Comparison of ENCODE assay signal across 14 cellular contexts in genomic region chr2:74424139-74424992, GRCh38. TPM values are rescaled to one million over a fixed set of nuclear protein-coding genes. Genes with fewer than 3 reads are reported as not detected.
DNase-seq lines count a peak whose midpoint lies in the region; ATAC-seq and TF ChIP-seq lines count a peak whose summit lies in the region.
"Had no signal": no experiment of that assay in that cellular context is flagged by ENCODE, and none has a peak within 500 bp of the region (broad histone marks: within the 10 kb centered on the region; RNA-seq: fewer than 3 reads in every experiment).

No MANE protein-coding gene starts in this region.

- H3K4me1 Mint-ChIP-seq in Calu3 (ENCODE audit: low read depth, unreplicated experiment) = peaks cover 35% of the 10 kb centered on the region
- peaks cover 29% of the 10 kb centered on the region for H3K4me1 Mint-ChIP-seq in activated T-helper 1 cell treated with anti-CD3 and anti-CD28 coated beads, Interleukin-12 subunit alpha, Interleukin-12 subunit beta, Interleukin-2, Interleukin-4 antibody, amounts not matched to agents 30 ng/mL and 10 ng/mL and 1 ng/mL, durations not matched to agents 14 hours and 24 hours and 36 hours (ENCODE audit: low read depth)

- H3K4me3 ChIP-seq in epithelial cell of esophagus (ENCODE audit: low read length) = no peak overlapping the region
- no peak overlapping the region for H3K4me3 ChIP-seq in neuronal stem cell (ENCODE audit: low read length in 2 of 2)
- no peak overlapping the region for H3K4me3 ChIP-seq in upper lobe of left lung

- no peak overlapping the region for H3K4ac ChIP-seq in neuronal stem cell (ENCODE audit: low read length)

- BruUV-seq in Calu3 (replicated peaks; lab: Mats Ljungman, UMichigan) = no TSS peak

- no peak overlapping the region for H3K18ac ChIP-seq in neuronal stem cell (ENCODE audit: low read length)

- H2BK12ac ChIP-seq in neuronal stem cell (ENCODE audit: low read length) = no peak overlapping the region

- H3K27ac Mint-ChIP-seq in Calu3 (ENCODE audit: unreplicated experiment) = peak overlapping the region; percentile 84
- H3K27ac Mint-ChIP-seq in activated T-helper 1 cell treated with anti-CD3 and anti-CD28 coated beads, Interleukin-12 subunit alpha, Interleukin-12 subunit beta, Interleukin-2, Interleukin-4 antibody, amounts not matched to agents 30 ng/mL and 10 ng/mL and 1 ng/mL, durations not matched to agents 14 hours and 24 hours and 36 hours = no peak overlapping the region

- H2AFZ ChIP-seq in neuronal stem cell (ENCODE audit: low read length) = no peak overlapping the region

- H3K4me2 ChIP-seq in neuronal stem cell (ENCODE audit: insufficient read depth, low read length, poor library complexity, severe bottlenecking) = no peak overlapping the region

- H3K9me3 Mint-ChIP-seq in Calu3 (ENCODE audit: low read depth, unreplicated experiment) = no peaks in the 10 kb centered on the region
- no peaks in the 10 kb centered on the region for H3K9me3 Mint-ChIP-seq in activated T-helper 1 cell treated with anti-CD3 and anti-CD28 coated beads, Interleukin-12 subunit alpha, Interleukin-12 subunit beta, Interleukin-2, Interleukin-4 antibody, amounts not matched to agents 30 ng/mL and 10 ng/mL and 1 ng/mL, durations not matched to agents 14 hours and 24 hours and 36 hours
- H3K9me3 Mint-ChIP-seq: activated naive CD4-positive, alpha-beta T cell treated with anti-CD3 and anti-CD28 coated beads, Interleukin-2, amount 50 U/mL, for 72 hours had no signal

- no peak overlapping the region for H4K91ac ChIP-seq in neuronal stem cell (ENCODE audit: low read depth, low read length, poor library complexity)

- no peak for ATAC-seq in GM21526 (IDR thresholded peaks at IDR 0.05; ENCODE audit: low FRiP score, unreplicated experiment)
- no peak for ATAC-seq in upper lobe of left lung (ENCODE audit: low FRiP score in 2 of 2)
- ATAC-seq: activated naive CD4-positive, alpha-beta T cell treated with anti-CD3 and anti-CD28 coated beads, Interleukin-2, amount 50 U/mL, for 72 hours had no signal

- no peak overlapping the region for H3K27ac ChIP-seq in neuronal stem cell (replicated peaks; ENCODE audit: low read length)
- no peak overlapping the region for H3K27ac ChIP-seq in upper lobe of left lung

- no peak overlapping the region for H3K4me3 Mint-ChIP-seq in Calu3 (ENCODE audit: low read depth, unreplicated experiment)
- no peak overlapping the region for H3K4me3 Mint-ChIP-seq in activated T-helper 1 cell treated with anti-CD3 and anti-CD28 coated beads, Interleukin-12 subunit alpha, Interleukin-12 subunit beta, Interleukin-2, Interleukin-4 antibody, amounts not matched to agents 30 ng/mL and 10 ng/mL and 1 ng/mL, durations not matched to agents 14 hours and 24 hours and 36 hours

- H3K36me3 Mint-ChIP-seq in Calu3 (ENCODE audit: insufficient read depth, unreplicated experiment) = peaks cover 67% of the 10 kb centered on the region
- peaks cover 25% of the 10 kb centered on the region for H3K36me3 Mint-ChIP-seq in activated T-helper 1 cell treated with anti-CD3 and anti-CD28 coated beads, Interleukin-12 subunit alpha, Interleukin-12 subunit beta, Interleukin-2, Interleukin-4 antibody, amounts not matched to agents 30 ng/mL and 10 ng/mL and 1 ng/mL, durations not matched to agents 14 hours and 24 hours and 36 hours (ENCODE audit: low read depth)

- WGBS in neuronal stem cell (ENCODE audit: extremely low coverage in 2 of 2, insufficient read length in 2 of 2, insufficient replicate concordance in 1 of 2), 2 donors = no CpG with 5 or more reads among the region's 5 CpGs
- 88 to 92% methylated on average over 4 to 5 of the region's 5 CpGs for WGBS in upper lobe of left lung, 2 donors

- H3K4me1 ChIP-seq in neuronal stem cell (ENCODE audit: control insufficient read depth in 2 of 2, insufficient read depth in 1 of 2, low read depth in 1 of 2, low read length in 2 of 2) (peaks cover 0 to 7% of the 10 kb centered on the region in 2 donors), upper lobe of left lung (peaks cover 6 to 15% (median 12%) of the 10 kb centered on the region in 4 donors)

- peaks cover 0 to 3% of the 10 kb centered on the region in 2 donors for H3K9me3 ChIP-seq in neuronal stem cell (replicated peaks in 1 of 2; ENCODE audit: control insufficient read depth in 2 of 2, insufficient read depth in 1 of 2, low read depth in 1 of 2, low read length in 2 of 2)
- no peaks in the 10 kb centered on the region for H3K9me3 ChIP-seq in upper lobe of left lung

- DNase-seq in Calu3 (no peak), M059J (ENCODE audit: low read depth) (peak; percentile 23), epithelial cell of esophagus (ENCODE audit: low read depth) (peak; percentile 68), neuronal stem cell (ENCODE audit: low spot score) (no peak), SK-N-DZ (ENCODE audit: low spot score) (no peak), upper lobe of left lung (no peak)
- no peak for DNase-seq in activated T-helper 1 cell treated with anti-CD3 and anti-CD28 coated beads, Interleukin-12 subunit alpha, Interleukin-12 subunit beta, Interleukin-2, Interleukin-4 antibody, amounts not matched to agents 30 ng/mL and 10 ng/mL and 1 ng/mL, durations not matched to agents 14 hours and 24 hours and 36 hours (ENCODE audit: low spot score)
- DNase-seq: activated CD4-positive, alpha-beta T cell treated with anti-CD3 and anti-CD28 coated beads, Interleukin-2, amount 50 U/mL, for 48 hours; GDM1; NCI-H146; RPMI8226; stimulated activated CD4-positive, alpha-beta T cell treated with anti-CD3 and anti-CD28 coated beads, Interleukin-2, amount 100 ng/mL, for 48 hours had no signal

- intact Hi-C loops in Calu3 (cut with micrococcal nuclease; ENCODE audit: unreplicated experiment) = no loop called here
- intact Hi-C loops in activated T-helper 1 cell treated with anti-CD3 and anti-CD28 coated beads, Interleukin-12 subunit alpha, Interleukin-12 subunit beta, Interleukin-2, Interleukin-4 antibody, amounts not matched to agents 30 ng/mL and 10 ng/mL and 1 ng/mL, durations not matched to agents 14 hours and 24 hours and 36 hours (cut with micrococcal nuclease) = loop anchor here (10.0 kb wide), 1 partner anchor 230 kb away; the partner anchor contains the start of gene SEMA4F

- H3K27me3 ChIP-seq in neuronal stem cell (ENCODE audit: control insufficient read depth in 3 of 3, insufficient read depth in 3 of 3, low read depth in 1 of 3, low read length in 3 of 3) (no peaks in the 10 kb centered on the region), upper lobe of left lung (no peaks in the 10 kb centered on the region)

- peak overlapping the region; percentile 96 for H3K23ac ChIP-seq in neuronal stem cell (ENCODE audit: low read depth, low read length, poor library complexity)

- no peak overlapping the region for H2BK5ac ChIP-seq in neuronal stem cell (ENCODE audit: low read length)

- no peak overlapping the region for H3K14ac ChIP-seq in neuronal stem cell (ENCODE audit: low read length)

- no peaks in the 10 kb centered on the region for H3K27me3 Mint-ChIP-seq in Calu3 (ENCODE audit: unreplicated experiment)
- no peaks in the 10 kb centered on the region for H3K27me3 Mint-ChIP-seq in activated T-helper 1 cell treated with anti-CD3 and anti-CD28 coated beads, Interleukin-12 subunit alpha, Interleukin-12 subunit beta, Interleukin-2, Interleukin-4 antibody, amounts not matched to agents 30 ng/mL and 10 ng/mL and 1 ng/mL, durations not matched to agents 14 hours and 24 hours and 36 hours (ENCODE audit: insufficient read depth)

- H2BK15ac ChIP-seq in neuronal stem cell (ENCODE audit: low read length) = peak overlapping the region; percentile 34

- H3K9ac ChIP-seq in neuronal stem cell (ENCODE audit: low read depth, low read length, poor library complexity) = no peak overlapping the region

- H2AK5ac ChIP-seq in neuronal stem cell (ENCODE audit: low read depth, low read length) = no peak overlapping the region

- peaks cover 10% of the 10 kb centered on the region for H3K79me1 ChIP-seq in neuronal stem cell (ENCODE audit: low read depth, low read length)

- H4K8ac ChIP-seq in neuronal stem cell (ENCODE audit: low read depth, low read length) = no peak overlapping the region

- no peak for TF ChIP-seq EP300 in upper lobe of left lung (IDR thresholded peaks at IDR 0.05)

- TF ChIP-seq CTCF in Calu3 (IDR thresholded peaks at IDR 0.05; ENCODE audit: unreplicated experiment) (no peak), epithelial cell of esophagus (IDR thresholded peaks at IDR 0.05; ENCODE audit: insufficient read depth, low read depth, low read length, missing control alignments) (no peak), upper lobe of left lung (IDR thresholded peaks at IDR 0.05) (no peak)

- H3K36me3 ChIP-seq in neuronal stem cell (replicated peaks in 1 of 2; ENCODE audit: control insufficient read depth in 2 of 2, insufficient read depth in 2 of 2, low read length in 2 of 2) (peaks cover 43 to 58% of the 10 kb centered on the region in 2 donors), upper lobe of left lung (peaks cover under 1 to 44% (median 21%) of the 10 kb centered on the region in 4 donors)

- no peak for TF ChIP-seq POLR2A in upper lobe of left lung (IDR thresholded peaks at IDR 0.05)

- CTCF ChIA-PET in Calu3 (lab: Charles Lee) = interaction anchor here (0.7 kb wide), 1 partner anchor 1180 kb away, joined by 3 read pairs; no protein-coding TSS in a partner anchor

- H2BK120ac ChIP-seq in neuronal stem cell (ENCODE audit: low read depth, low read length) = peak overlapping the region; percentile 43

RNA-seq across cellular contexts. Expression of gene WDR54, which starts 2.8 kb away (rescaled TPM):
- 30.5 and 32.3 TPM in 2 replicates for total RNA-seq in Calu3 (2022)
- total RNA-seq in M059J (2014; rRNA removed; shearing (Covaris generic)) = 60.2 and 64.7 TPM in 2 replicates
- polyA plus RNA-seq in neuronal stem cell (2013, experiment 1 of 2) = 53.6 TPM
- 50.0 TPM for polyA plus RNA-seq in neuronal stem cell (2013, experiment 2 of 2)
- polyA plus RNA-seq in SK-N-DZ (2014; cell fraction: cytosol; rRNA removed) = 120 and 143 TPM in 2 replicates
- 107 and 128 TPM in 2 replicates for polyA plus RNA-seq in SK-N-DZ (2014; cell fraction: nucleus; rRNA removed)
- total RNA-seq in upper lobe of left lung = 10 to 100 TPM in 4 of 6 donors, 1 to 10 TPM in 2; 8.4 to 28.2 (median 13.3) TPM
- total RNA-seq in activated T-helper 1 cell treated with anti-CD3 and anti-CD28 coated beads, Interleukin-12 subunit alpha, Interleukin-12 subunit beta, Interleukin-2, Interleukin-4 antibody, amounts not matched to agents 30 ng/mL and 10 ng/mL and 1 ng/mL, durations not matched to agents 14 hours and 24 hours and 36 hours = 56.4 and 58.6 TPM in 2 replicates

RNA-seq across cellular contexts. Expression of gene C2orf81, which starts 2.9 kb away (rescaled TPM):
- 4.0 and 5.7 TPM in 2 replicates for total RNA-seq in Calu3 (2022)
- 0.57 and 1.6 TPM in 2 replicates for total RNA-seq in M059J (2014; rRNA removed; shearing (Covaris generic))
- polyA plus RNA-seq in neuronal stem cell (2013, experiment 1 of 2) = 9.5 TPM
- 9.0 TPM for polyA plus RNA-seq in neuronal stem cell (2013, experiment 2 of 2)
- polyA plus RNA-seq in SK-N-DZ (2014; cell fraction: cytosol; rRNA removed) = 7.1 and 9.3 TPM in 2 replicates
- polyA plus RNA-seq in SK-N-DZ (2014; cell fraction: nucleus; rRNA removed) = 4.7 and 8.7 TPM in 2 replicates
- 10 to 100 TPM in 2 of 6 donors, 1 to 10 TPM in 4; 2.6 to 12.3 (median 5.7) TPM for total RNA-seq in upper lobe of left lung
- 1.9 and 2.4 TPM in 2 replicates for total RNA-seq in activated T-helper 1 cell treated with anti-CD3 and anti-CD28 coated beads, Interleukin-12 subunit alpha, Interleukin-12 subunit beta, Interleukin-2, Interleukin-4 antibody, amounts not matched to agents 30 ng/mL and 10 ng/mL and 1 ng/mL, durations not matched to agents 14 hours and 24 hours and 36 hours

RNA-seq across cellular contexts. Expression of gene RTKN, which starts 17.4 kb away (rescaled TPM):
- total RNA-seq in Calu3 (2022) (97.6 and 103 TPM in 2 replicates), upper lobe of left lung (10 to 100 TPM; 26.7 to 95.3 (median 34.0) TPM)
- total RNA-seq in M059J (2014; rRNA removed; shearing (Covaris generic)) = 10.5 and 12.1 TPM in 2 replicates
- polyA plus RNA-seq in neuronal stem cell (2013, experiment 1 of 2) = 20.6 TPM
- polyA plus RNA-seq in neuronal stem cell (2013, experiment 2 of 2) = 20.1 TPM
- 15.9 and 18.8 TPM in 2 replicates for polyA plus RNA-seq in SK-N-DZ (2014; cell fraction: cytosol; rRNA removed)
- polyA plus RNA-seq in SK-N-DZ (2014; cell fraction: nucleus; rRNA removed) = 37.6 and 55.7 TPM in 2 replicates
- total RNA-seq in activated T-helper 1 cell treated with anti-CD3 and anti-CD28 coated beads, Interleukin-12 subunit alpha, Interleukin-12 subunit beta, Interleukin-2, Interleukin-4 antibody, amounts not matched to agents 30 ng/mL and 10 ng/mL and 1 ng/mL, durations not matched to agents 14 hours and 24 hours and 36 hours = 4.0 and 4.2 TPM in 2 replicates

RNA-seq across cellular contexts. Expression of gene INO80B, which starts 30.5 kb away (rescaled TPM):
- total RNA-seq in Calu3 (2022) (41.7 and 42.1 TPM in 2 replicates), upper lobe of left lung (10 to 100 TPM; 12.6 to 85.9 (median 32.5) TPM)
- total RNA-seq in M059J (2014; rRNA removed; shearing (Covaris generic)) = 7.8 and 27.8 TPM in 2 replicates
- polyA plus RNA-seq in neuronal stem cell (2013, experiment 1 of 2) = 17.7 TPM
- polyA plus RNA-seq in neuronal stem cell (2013, experiment 2 of 2) = 17.8 TPM
- 13.3 and 24.7 TPM in 2 replicates for polyA plus RNA-seq in SK-N-DZ (2014; cell fraction: cytosol; rRNA removed)
- polyA plus RNA-seq in SK-N-DZ (2014; cell fraction: nucleus; rRNA removed) = 47.4 and 67.7 TPM in 2 replicates
- total RNA-seq in activated T-helper 1 cell treated with anti-CD3 and anti-CD28 coated beads, Interleukin-12 subunit alpha, Interleukin-12 subunit beta, Interleukin-2, Interleukin-4 antibody, amounts not matched to agents 30 ng/mL and 10 ng/mL and 1 ng/mL, durations not matched to agents 14 hours and 24 hours and 36 hours = 67.8 and 70.0 TPM in 2 replicates

RNA-seq across cellular contexts. Expression of gene WBP1, which starts 33.9 kb away (rescaled TPM):
- total RNA-seq in Calu3 (2022) (61.6 and 63.7 TPM in 2 replicates), upper lobe of left lung (100 to 1,000 TPM in 1 of 6 donors, 10 to 100 TPM in 5; 34.7 to 109 (median 51.3) TPM)
- total RNA-seq in M059J (2014; rRNA removed; shearing (Covaris generic)) = 45.2 and 55.7 TPM in 2 replicates
- polyA plus RNA-seq in neuronal stem cell (2013, experiment 1 of 2) = 148 TPM
- 146 TPM for polyA plus RNA-seq in neuronal stem cell (2013, experiment 2 of 2)
- 84.4 and 108 TPM in 2 replicates for polyA plus RNA-seq in SK-N-DZ (2014; cell fraction: cytosol; rRNA removed)
- polyA plus RNA-seq in SK-N-DZ (2014; cell fraction: nucleus; rRNA removed) = 173 and 174 TPM in 2 replicates
- 32.6 and 35.3 TPM in 2 replicates for total RNA-seq in activated T-helper 1 cell treated with anti-CD3 and anti-CD28 coated beads, Interleukin-12 subunit alpha, Interleukin-12 subunit beta, Interleukin-2, Interleukin-4 antibody, amounts not matched to agents 30 ng/mL and 10 ng/mL and 1 ng/mL, durations not matched to agents 14 hours and 24 hours and 36 hours

Comparison
In these comparisons a context has a peak if more than half of its experiments do, and no peak if none do; other contexts are left out.
1. DNase-seq: peak in M059J (single experiment) and epithelial cell of esophagus (single experiment); none in Calu3 (single experiment), neuronal stem cell (single experiment), SK-N-DZ (single experiment), upper lobe of left lung (0 of 2) and activated T-helper 1 cell treated with anti-CD3 and anti-CD28 coated beads, Interleukin-12 subunit alpha, Interleukin-12 subunit beta, Interleukin-2, Interleukin-4 antibody, amounts not matched to agents 30 ng/mL and 10 ng/mL and 1 ng/mL, durations not matched to agents 14 hours and 24 hours and 36 hours (single experiment).